14 cellular contexts compared by ENCODE assay signal in the genomic region with DNA sequence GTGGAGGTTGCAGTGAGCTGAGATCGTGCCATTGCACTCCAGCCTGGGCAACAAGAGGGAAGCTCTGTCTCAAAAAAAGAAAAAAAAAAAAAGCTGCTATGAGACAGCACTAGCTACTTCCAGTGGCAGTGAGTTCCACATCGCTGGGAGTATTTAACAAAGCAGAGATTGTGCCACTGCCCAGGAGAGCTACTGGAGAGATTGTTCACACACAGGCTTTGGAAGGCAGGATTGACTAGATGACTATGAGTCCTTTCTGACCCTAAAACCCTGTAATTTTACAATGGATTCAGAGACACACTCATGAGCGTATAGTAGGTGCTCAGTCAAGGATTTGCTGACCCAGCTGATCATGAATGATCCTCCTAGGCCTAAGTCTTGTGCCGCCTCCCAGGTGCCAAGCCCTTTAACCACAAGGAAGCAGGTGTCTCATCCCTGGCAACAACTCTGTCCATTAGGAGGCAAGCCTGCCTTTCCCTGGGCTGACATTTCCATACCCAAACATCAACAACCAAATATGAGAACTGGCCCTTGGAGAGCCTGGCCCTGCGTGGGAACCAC. TPM values are rescaled to one million over a fixed set of nuclear protein-coding genes. Genes with fewer than 3 reads are reported as not detected.
DNase-seq lines count a peak whose midpoint lies in the region; FAIRE-seq and TF ChIP-seq lines count a peak whose summit lies in the region.
"Had no signal": no experiment of that assay in that cellular context is flagged by ENCODE, and none has a peak within 500 bp of the region (broad histone marks: within the 10 kb centered on the region; RNA-seq: fewer than 3 reads in every experiment).

No MANE protein-coding gene starts in this region.

- peaks cover 2% of the 10 kb centered on the region for H3K9me3 Mint-ChIP-seq in activated naive CD4-positive, alpha-beta T cell treated with anti-CD3 and anti-CD28 coated beads for 36 hours

- no peaks in the 10 kb centered on the region for H3K9me2 ChIP-seq in MM.1S (replicated peaks; ENCODE audit: insufficient read depth, low read length)
- H3K9me2 ChIP-seq: SK-N-SH had no signal

- in situ Hi-C loops in mammary epithelial cell (cut with MboI; ENCODE audit: low sequenced_read_pairs in 2 of 2), result loop anchor here in 1 of 2 donors (5.0 kb wide), 1 partner anchor 36 kb away; no protein-coding TSS in a partner anchor

- CTCF ChIA-PET in activated naive CD4-positive, alpha-beta T cell treated with anti-CD3 and anti-CD28 coated beads for 36 hours (lab: Charles Lee), result no interaction called here
- CTCF ChIA-PET in mammary epithelial cell (lab: Charles Lee; ENCODE audit: low non-redundant PET), result no interaction called here

- peaks cover 14% of the 10 kb centered on the region for H3K4me1 Mint-ChIP-seq in activated naive CD4-positive, alpha-beta T cell treated with anti-CD3 and anti-CD28 coated beads for 36 hours (ENCODE audit: low read depth)

- H3K4me2 ChIP-seq in MM.1S (ENCODE audit: low read depth, low read length) (peak overlapping the region; percentile 25), mammary epithelial cell (ENCODE audit: insufficient read depth, low read depth, low read length) (peak overlapping the region; percentile 63)
- H3K4me2 ChIP-seq: SK-N-SH had no signal

- TF ChIP-seq CTCF in MM.1S (IDR thresholded peaks at IDR 0.05; ENCODE audit: low read length) (no peak), mammary epithelial cell (conservative IDR thresholded peaks at IDR 0.05 in 1 of 2, IDR thresholded peaks at IDR 0.05 in 1 of 2; ENCODE audit: extremely low read depth in 1 of 2, insufficient read depth in 1 of 2, low read depth in 1 of 2, low read length in 2 of 2) (no peak)

- H3K9me3 ChIP-seq in MM.1S (replicated peaks; ENCODE audit: insufficient read depth, low read length), result no peaks in the 10 kb centered on the region
- no peaks in the 10 kb centered on the region for H3K9me3 ChIP-seq in mammary epithelial cell (replicated peaks; ENCODE audit: insufficient read depth, low read length)
- H3K9me3 ChIP-seq in small intestine (ENCODE audit: control insufficient read depth, low read depth), result no peaks in the 10 kb centered on the region
- H3K9me3 ChIP-seq: MG63, pancreas had no signal

- H3K36me3 ChIP-seq in MM.1S (replicated peaks; ENCODE audit: insufficient read depth, low read length) (no peaks in the 10 kb centered on the region), mammary epithelial cell (ENCODE audit: insufficient read depth, low read length) (no peaks in the 10 kb centered on the region), small intestine (ENCODE audit: control insufficient read depth in 2 of 2, insufficient read depth in 2 of 2, low read length in 2 of 2) (no peaks in the 10 kb centered on the region)
- H3K36me3 ChIP-seq: MG63, pancreas had no signal

- intact Hi-C loops in activated naive CD4-positive, alpha-beta T cell treated with anti-CD3 and anti-CD28 coated beads for 36 hours (cut with micrococcal nuclease), result loop anchor here (1.0 kb wide), 2 partner anchors 45 to 161 kb away; a partner anchor contains a TSS
- intact Hi-C loops in mammary epithelial cell (cut with micrococcal nuclease), result loop anchor here (1.0 to 5.0 kb wide), 6 partner anchors 22 to 168 kb away; a partner anchor contains a TSS

- DNase-seq in activated naive CD4-positive, alpha-beta T cell treated with anti-CD3 and anti-CD28 coated beads for 36 hours, result no peak
- no peak for DNase-seq in activated naive CD4-positive, alpha-beta T cell treated with Interleukin-2 at 50 U/mL for 16 hours
- no peak for DNase-seq in MM.1S
- no peak for DNase-seq in mammary epithelial cell
- DNase-seq in small intestine, result peak; percentile 61
- DNase-seq in NCI-H774 (lab: John Stamatoyannopoulos, UW), result no peak
- DNase-seq in activated gamma-delta T cell (lab: John Stamatoyannopoulos, UW), result no peak
- no peak for DNase-seq in T1000 (lab: John Stamatoyannopoulos, UW)
- DNase-seq: amygdala, NCI-H446 treated with DMSO at 0.1 percent for 48 hours, SK-N-SH had no signal

- H3K79me2 ChIP-seq in MM.1S (ENCODE audit: low read length), result no peaks in the 10 kb centered on the region
- H3K79me2 ChIP-seq in mammary epithelial cell (ENCODE audit: insufficient read depth, low read length), result no peaks in the 10 kb centered on the region

- H3K27ac Mint-ChIP-seq in activated naive CD4-positive, alpha-beta T cell treated with anti-CD3 and anti-CD28 coated beads for 36 hours, result peak overlapping the region; percentile 46

- H3K4me1 ChIP-seq in MM.1S (ENCODE audit: low read length) (peaks cover 6% of the 10 kb centered on the region; the same call in 1 of the 2 replicates), mammary epithelial cell (ENCODE audit: insufficient read depth, low read length) (peaks cover 33% of the 10 kb centered on the region), small intestine (ENCODE audit: control insufficient read depth in 2 of 2, insufficient read depth in 1 of 2, low read depth in 1 of 2, low read length in 1 of 2) (no peaks in the 10 kb centered on the region)
- H3K4me1 ChIP-seq: pancreas had no signal

- 59% methylated on average over 4 of the region's 5 CpGs for WGBS in mammary epithelial cell (ENCODE audit: low coverage, missing lambda C conversion rate)
- 59 to 81% (median 75%) methylated on average over 5 of the region's 5 CpGs for WGBS in small intestine, 3 donors

- dilution Hi-C loops in mammary epithelial cell (cut with HindIII; ENCODE audit: low sequenced_read_pairs), result no loop called here

- TSS peak; percentile 83 for BruUV-seq in mammary epithelial cell (replicated peaks; lab: Mats Ljungman, UMichigan)

- H3K9ac ChIP-seq in MM.1S (ENCODE audit: low read length), result no peak overlapping the region
- H3K9ac ChIP-seq in mammary epithelial cell (ENCODE audit: insufficient read depth, low read length), result peak overlapping the region; percentile 44
- H3K9ac ChIP-seq: SK-N-SH had no signal

- H3F3A ChIP-seq in MM.1S (ENCODE audit: insufficient read depth, low read length), result no peaks in the 10 kb centered on the region

- H3K27ac ChIP-seq in MM.1S (ENCODE audit: low read length) (no peak overlapping the region), mammary epithelial cell (ENCODE audit: insufficient read depth, low read depth, low read length) (peak overlapping the region; percentile 91), small intestine (ENCODE audit: low read depth in 1 of 2, low read length in 1 of 2) (peak overlapping the region in 1 of 2 donors; percentile 69)
- H3K27ac ChIP-seq: C4-2B, pancreas had no signal

- H3K4me3 ChIP-seq in MM.1S (ENCODE audit: low read length) (no peak overlapping the region), mammary epithelial cell (replicated peaks in 1 of 3; ENCODE audit: insufficient read depth in 1 of 3, low read depth in 2 of 3, low read length in 3 of 3) (no peak overlapping the region), small intestine (ENCODE audit: low read depth in 1 of 2, low read length in 2 of 2) (no peak overlapping the region)
- H3K4me3 ChIP-seq: MG63, pancreas had no signal

- H4K20me1 ChIP-seq in MM.1S (ENCODE audit: insufficient read depth, low read length) (no peaks in the 10 kb centered on the region), mammary epithelial cell (ENCODE audit: insufficient read depth, low read length) (no peaks in the 10 kb centered on the region)

- H3K27me3 ChIP-seq in MM.1S (replicated peaks; ENCODE audit: insufficient read depth, low read length) (peaks cover 7% of the 10 kb centered on the region), mammary epithelial cell (ENCODE audit: insufficient read depth, low read length) (no peaks in the 10 kb centered on the region), small intestine (ENCODE audit: control insufficient read depth in 2 of 2, insufficient read depth in 2 of 2, low read length in 2 of 2) (peaks cover 0 to 4% of the 10 kb centered on the region in 2 donors)
- H3K27me3 ChIP-seq: MG63, pancreas had no signal

- FAIRE-seq in small intestine (lab: Jason Lieb, UNC), result no peak
- FAIRE-seq: pancreas had no signal

- peak overlapping the region; percentile 16; the same call in 1 of the 2 replicates for H2AFZ ChIP-seq in MM.1S (ENCODE audit: low read length)
- H2AFZ ChIP-seq in mammary epithelial cell (ENCODE audit: low read depth, low read length), result peak overlapping the region; percentile 39

- H3K27me3 Mint-ChIP-seq in activated naive CD4-positive, alpha-beta T cell treated with anti-CD3 and anti-CD28 coated beads for 36 hours (ENCODE audit: low read depth), result peaks cover 4% of the 10 kb centered on the region

- no peaks in the 10 kb centered on the region for H3K36me3 Mint-ChIP-seq in activated naive CD4-positive, alpha-beta T cell treated with anti-CD3 and anti-CD28 coated beads for 36 hours (ENCODE audit: low read depth)

- H3K4me3 Mint-ChIP-seq in activated naive CD4-positive, alpha-beta T cell treated with anti-CD3 and anti-CD28 coated beads for 36 hours, result no peak overlapping the region

RNA-seq across cellular contexts. Expression of a gene that starts 45.0 kb away (rescaled TPM):
- total RNA-seq in activated naive CD4-positive, alpha-beta T cell treated with anti-CD3 and anti-CD28 coated beads for 36 hours, result 100 to 1,000 TPM; 174 to 177 TPM
- 100 to 1,000 TPM in 1 of 2 donors, 10 to 100 TPM in 1; 64.0 to 161 TPM for total RNA-seq in mammary epithelial cell
- polyA plus RNA-seq in mammary epithelial cell (253 TPM), small intestine (100 to 1,000 TPM in 1 of 3 donors, 10 to 100 TPM in 2; 12.5 to 109 (median 21.9) TPM)
- polyA minus RNA-seq in mammary epithelial cell, result 493 TPM
